9 cellular contexts compared by ENCODE assay signal in genomic region chr5:10726913-10727517, GRCh38. TPM values are rescaled to one million over a fixed set of nuclear protein-coding genes. Genes with fewer than 3 reads are reported as not detected.
A peak's percentile ranks its signal among the peaks of the same experiment; 100 is the strongest.
DNase-seq lines count a peak whose midpoint lies in the region; ATAC-seq and TF ChIP-seq lines count a peak whose summit lies in the region.
"Had no signal": no experiment of that assay in that cellular context is flagged by ENCODE, and none has a peak within 500 bp of the region (broad histone marks: within the 10 kb centered on the region; RNA-seq: fewer than 3 reads in every experiment).

No MANE protein-coding gene starts in this region.

- H3K27me3 ChIP-seq in colonic mucosa (no peaks in the 10 kb centered on the region), sigmoid colon (no peaks in the 10 kb centered on the region)

- H3K4me3 ChIP-seq in colonic mucosa (no peak overlapping the region), sigmoid colon (no peak overlapping the region)

- H3K36me3 Mint-ChIP-seq in Calu3 (ENCODE audit: insufficient read depth, unreplicated experiment): peaks cover 38% of the 10 kb centered on the region

- WGBS in sigmoid colon, 2 donors: 62 to 78% methylated on average over 8 of the region's 8 CpGs

- no peaks in the 10 kb centered on the region for H3K27me3 Mint-ChIP-seq in Calu3 (ENCODE audit: unreplicated experiment)

- no peak for TF ChIP-seq EP300 in sigmoid colon (IDR thresholded peaks at IDR 0.05)

- no peak for TF ChIP-seq POLR2A in sigmoid colon (IDR thresholded peaks at IDR 0.05)

- H3K36me3 ChIP-seq in colonic mucosa (no peaks in the 10 kb centered on the region), sigmoid colon (no peaks in the 10 kb centered on the region)

- no TSS peak for BruUV-seq in Calu3 (replicated peaks; lab: Mats Ljungman, UMichigan)

- H3K9me3 ChIP-seq in colonic mucosa (no peaks in the 10 kb centered on the region), sigmoid colon (no peaks in the 10 kb centered on the region)

- H3K27ac ChIP-seq in colonic mucosa: no peak overlapping the region
- peak overlapping the region in 2 of 4 donors; percentile 12 to 71 for H3K27ac ChIP-seq in sigmoid colon

- CTCF ChIA-PET in Calu3 (lab: Charles Lee): no interaction called here

- peak overlapping the region; percentile 97 for H3K27ac Mint-ChIP-seq in Calu3 (ENCODE audit: unreplicated experiment)

- H3K4me3 Mint-ChIP-seq in Calu3 (ENCODE audit: low read depth, unreplicated experiment): no peak overlapping the region

- intact Hi-C loops in Calu3 (cut with micrococcal nuclease; ENCODE audit: unreplicated experiment): no loop called here
- intact Hi-C loops in colonic mucosa (cut with DNase I): no loop called here
- intact Hi-C loops in sigmoid colon (cut with DNase I): no loop called here

- no peak overlapping the region for H3K9ac ChIP-seq in colonic mucosa (ENCODE audit: low read depth in 2 of 2, low read length in 2 of 2)

- H3K4me1 Mint-ChIP-seq in Calu3 (ENCODE audit: low read depth, unreplicated experiment): peaks cover 58% of the 10 kb centered on the region

- no peaks in the 10 kb centered on the region for H3K9me3 Mint-ChIP-seq in Calu3 (ENCODE audit: low read depth, unreplicated experiment)

- ATAC-seq in GM19395 (IDR thresholded peaks at IDR 0.05; ENCODE audit: unreplicated experiment): peak; percentile 87
- peak; percentile 83 for ATAC-seq in HG03135 (IDR thresholded peaks at IDR 0.05; ENCODE audit: unreplicated experiment)

- H3K4me1 ChIP-seq in colonic mucosa: no peaks in the 10 kb centered on the region
- peaks cover 0 to 4% (median 0%) of the 10 kb centered on the region in 4 donors for H3K4me1 ChIP-seq in sigmoid colon

- TF ChIP-seq CTCF in Calu3 (IDR thresholded peaks at IDR 0.05; ENCODE audit: unreplicated experiment): no peak
- no peak for TF ChIP-seq CTCF in colonic mucosa (IDR thresholded peaks at IDR 0.05)
- TF ChIP-seq CTCF in sigmoid colon (IDR thresholded peaks at IDR 0.05): no peak

- peak; percentile 27 for DNase-seq in Calu3
- DNase-seq in dermis blood vessel endothelial cell: peak; percentile 31
- DNase-seq in islet precursor cell: no peak
- no peak for DNase-seq in colonic mucosa
- DNase-seq in hippocampal formation (lab: John Stamatoyannopoulos, UW): no peak
- no peak for DNase-seq in sigmoid colon
- DNase-seq: NCI-H510A had no signal

RNA-seq across cellular contexts. Expression of gene DAP, which starts 34.0 kb away (rescaled TPM):
- 138 and 141 TPM in 2 replicates for total RNA-seq in Calu3 (2022)
- total RNA-seq in dermis blood vessel endothelial cell: 36.2 and 89.6 TPM in 2 replicates
- 100 to 1,000 TPM; 106 to 133 TPM for total RNA-seq in colonic mucosa
- 10 to 100 TPM; 25.7 to 38.5 (median 27.1) TPM for total RNA-seq in sigmoid colon
- polyA plus RNA-seq in sigmoid colon: 100 to 1,000 TPM in 2 of 3 donors, 10 to 100 TPM in 1; 78.5 to 131 (median 111) TPM

Comparison
In these comparisons a context has a peak if more than half of its experiments do, and no peak if none do; other contexts are left out.
1. DNase-seq: peak in Calu3 (single experiment) and dermis blood vessel endothelial cell (single experiment); none in islet precursor cell (single experiment), colonic mucosa (single experiment), hippocampal formation (0 of 2) and sigmoid colon (single experiment).